In genomic region chr9:74499770-74500583, GRCh38 we compare ENCODE assay signal across 11 cellular contexts. TPM values are rescaled to one million over a fixed set of nuclear protein-coding genes. Genes with fewer than 3 reads are reported as not detected.
A peak's percentile ranks its signal among the peaks of the same experiment; 100 is the strongest.
DNase-seq lines count a peak whose midpoint lies in the region; ATAC-seq and TF ChIP-seq lines count a peak whose summit lies in the region.
"Had no signal": no experiment of that assay in that cellular context is flagged by ENCODE, and none has a peak within 500 bp of the region (broad histone marks: within the 10 kb centered on the region; RNA-seq: fewer than 3 reads in every experiment).

No MANE protein-coding gene starts in this region.

- peak; percentile 55 for DNase-seq in Daoy (ENCODE audit: low read depth)
- DNase-seq in activated CD4-positive, alpha-beta memory T cell treated with anti-CD3 and anti-CD28 coated beads, Interleukin-2, amount 10 ng/mL, durations not matched to agents 7 days and 5 days, result no peak
- DNase-seq in glutamatergic neuron, result peak; percentile 31
- DNase-seq in prostate gland (ENCODE audit: low spot score), result no peak
- no peak for DNase-seq in NCI-H2171 (lab: John Stamatoyannopoulos, UW)
- DNase-seq in mucosa of gallbladder (ENCODE audit: low spot score), result no peak
- DNase-seq: GDM1, GM23248 had no signal

- no peak for TF ChIP-seq POLR2A in prostate gland (IDR thresholded peaks at IDR 0.05)

- H3K4me3 ChIP-seq in prostate gland, result peak overlapping the region; percentile 44 to 48
- H3K4me3 ChIP-seq: GM23248, SJSA1 had no signal

- POLR2A ChIA-PET in activated CD4-positive, alpha-beta memory T cell treated with anti-CD3 and anti-CD28 coated beads, Interleukin-2, amount 10 ng/mL, durations not matched to agents 7 days and 5 days (lab: Charles Lee), result no interaction called here

- H3K4me3 Mint-ChIP-seq in activated CD4-positive, alpha-beta memory T cell treated with anti-CD3 and anti-CD28 coated beads, Interleukin-2, amount 10 ng/mL, durations not matched to agents 7 days and 5 days, result peak overlapping the region; percentile 40
- H3K4me3 Mint-ChIP-seq in glutamatergic neuron (ENCODE audit: unreplicated experiment), result peak overlapping the region; percentile 90

- no peaks in the 10 kb centered on the region for H3K9me3 Mint-ChIP-seq in activated CD4-positive, alpha-beta memory T cell treated with anti-CD3 and anti-CD28 coated beads, Interleukin-2, amount 10 ng/mL, durations not matched to agents 7 days and 5 days
- H3K9me3 Mint-ChIP-seq in glutamatergic neuron (ENCODE audit: unreplicated experiment), result peaks cover 6% of the 10 kb centered on the region

- CTCF ChIA-PET in activated CD4-positive, alpha-beta memory T cell treated with anti-CD3 and anti-CD28 coated beads, Interleukin-2, amount 10 ng/mL, durations not matched to agents 7 days and 5 days (lab: Charles Lee), result no interaction called here

- H3K27me3 Mint-ChIP-seq in activated CD4-positive, alpha-beta memory T cell treated with anti-CD3 and anti-CD28 coated beads, Interleukin-2, amount 10 ng/mL, durations not matched to agents 7 days and 5 days, result peaks cover 55% of the 10 kb centered on the region
- peaks cover 13% of the 10 kb centered on the region for H3K27me3 Mint-ChIP-seq in glutamatergic neuron (ENCODE audit: unreplicated experiment)

- peaks cover 10% of the 10 kb centered on the region for H3K27me3 ChIP-seq in prostate gland (replicated peaks; ENCODE audit: insufficient read depth)

- WGBS in prostate gland, result 15% methylated on average over 32 of the region's 32 CpGs

- no peaks in the 10 kb centered on the region for H3K4me1 ChIP-seq in prostate gland (replicated peaks)

- intact Hi-C loops in prostate gland (cut with DNase I), result no loop called here

- H3K27ac Mint-ChIP-seq in activated CD4-positive, alpha-beta memory T cell treated with anti-CD3 and anti-CD28 coated beads, Interleukin-2, amount 10 ng/mL, durations not matched to agents 7 days and 5 days, result no peak overlapping the region
- H3K27ac Mint-ChIP-seq in glutamatergic neuron (ENCODE audit: unreplicated experiment), result no peak overlapping the region

- no peaks in the 10 kb centered on the region for H3K9me3 ChIP-seq in prostate gland
- H3K9me3 ChIP-seq: SJSA1 had no signal

- H3K4me1 Mint-ChIP-seq in activated CD4-positive, alpha-beta memory T cell treated with anti-CD3 and anti-CD28 coated beads, Interleukin-2, amount 10 ng/mL, durations not matched to agents 7 days and 5 days, result peaks cover 29% of the 10 kb centered on the region
- peaks cover 2% of the 10 kb centered on the region for H3K4me1 Mint-ChIP-seq in glutamatergic neuron (ENCODE audit: low read depth, unreplicated experiment)

- no peaks in the 10 kb centered on the region for H3K36me3 ChIP-seq in prostate gland
- H3K36me3 ChIP-seq: SJSA1 had no signal

- H3K27ac ChIP-seq in prostate gland, result peak overlapping the region in 1 of 2 donors; percentile 35
- H3K27ac ChIP-seq: GM23248, SJSA1 had no signal

- peaks cover 5% of the 10 kb centered on the region for H3K36me3 Mint-ChIP-seq in activated CD4-positive, alpha-beta memory T cell treated with anti-CD3 and anti-CD28 coated beads, Interleukin-2, amount 10 ng/mL, durations not matched to agents 7 days and 5 days (ENCODE audit: low read depth)
- H3K36me3 Mint-ChIP-seq in glutamatergic neuron (ENCODE audit: unreplicated experiment), result no peaks in the 10 kb centered on the region

- ATAC-seq in HG03280 (IDR thresholded peaks at IDR 0.05; ENCODE audit: unreplicated experiment) (no peak), GM21526 (IDR thresholded peaks at IDR 0.05; ENCODE audit: low FRiP score, unreplicated experiment) (no peak)

- TF ChIP-seq CTCF in glutamatergic neuron (IDR thresholded peaks at IDR 0.05; ENCODE audit: partially characterized antibody, unreplicated experiment) (no peak), prostate gland (IDR thresholded peaks at IDR 0.05) (no peak)

RNA-seq across cellular contexts. Expression of gene RORB, which starts 2.8 kb away (rescaled TPM):
- total RNA-seq in Daoy (2014; rRNA removed; shearing (Covaris generic)), result 2.9 and 3.5 TPM in 2 replicates
- under 1 TPM; 0.13 to 0.18 TPM for total RNA-seq in activated CD4-positive, alpha-beta memory T cell treated with anti-CD3 and anti-CD28 coated beads, Interleukin-2, amount 10 ng/mL, durations not matched to agents 7 days and 5 days
- total RNA-seq in glutamatergic neuron (ENCODE audit: unreplicated experiment) (2.2 TPM), prostate gland (1 to 10 TPM; 1.4 to 1.7 TPM), mucosa of gallbladder (6.5 TPM)
- total RNA-seq: GM23248, SJSA1 had no signal

Comparison
In these comparisons a context has a peak if more than half of its experiments do, and no peak if none do; other contexts are left out.
1. DNase-seq: peak in Daoy (single experiment) and glutamatergic neuron (single experiment); none in activated CD4-positive, alpha-beta memory T cell treated with anti-CD3 and anti-CD28 coated beads, Interleukin-2, amount 10 ng/mL, durations not matched to agents 7 days and 5 days (single experiment), prostate gland (single experiment), NCI-H2171 (single experiment) and mucosa of gallbladder (single experiment).